ENCODE assay signal across 8 cellular contexts in genomic region chr5:151164687-151165392, GRCh38. TPM values are rescaled to one million over a fixed set of nuclear protein-coding genes. Genes with fewer than 3 reads are reported as not detected.
A peak's percentile ranks its signal among the peaks of the same experiment; 100 is the strongest.
DNase-seq lines count a peak whose midpoint lies in the region; ATAC-seq, FAIRE-seq and TF ChIP-seq lines count a peak whose summit lies in the region.

No MANE protein-coding gene starts in this region.

- H3K27ac ChIP-seq in VCaP (no peak overlapping the region), breast epithelium (no peak overlapping the region), keratinocyte (ENCODE audit: control insufficient read depth, insufficient read depth, low read length) (no peak overlapping the region)

- FAIRE-seq in keratinocyte (lab: Jason Lieb, UNC): peak; percentile 69

- H3K9me3 ChIP-seq in breast epithelium: no peaks in the 10 kb centered on the region
- no peaks in the 10 kb centered on the region for H3K9me3 ChIP-seq in keratinocyte (ENCODE audit: control insufficient read depth, low read depth, low read length)

- H3K36me3 ChIP-seq in breast epithelium (no peaks in the 10 kb centered on the region), keratinocyte (ENCODE audit: control insufficient read depth in 2 of 2, extremely low read depth in 1 of 2, insufficient read depth in 2 of 2, low read length in 2 of 2) (no peaks in the 10 kb centered on the region)

- H3K9ac ChIP-seq in keratinocyte (ENCODE audit: control insufficient read depth, extremely low read depth, insufficient read depth, low read length): no peak overlapping the region

- TF ChIP-seq CTCF in VCaP (conservative IDR thresholded peaks at IDR 0.05): peak; percentile 97
- TF ChIP-seq CTCF in breast epithelium (IDR thresholded peaks at IDR 0.05): peak; percentile 72 to 92 (median 91)
- TF ChIP-seq CTCF in keratinocyte (optimal IDR thresholded peaks at IDR 0.05 in 1 of 3, IDR thresholded peaks at IDR 0.05 in 1 of 3, conservative IDR thresholded peaks at IDR 0.05 in 1 of 3; ENCODE audit: extremely low read depth in 1 of 3, insufficient read depth in 2 of 3, low read length in 3 of 3): peak; percentile 86 to 93 (median 87)

- DNase-seq in 8988T (peak; percentile 40), NCI-H2107 (lab: John Stamatoyannopoulos, UW) (peak; percentile 33), breast epithelium (ENCODE audit: low spot score in 2 of 2) (peak; percentile 70 to 76), keratinocyte (ENCODE audit: low read depth, low spot score) (no peak)
- DNase-seq in stimulated activated CD4-positive, alpha-beta T cell treated with anti-CD3 and anti-CD28 coated beads, Interleukin-1b, Interleukin-23, amount 100 ng/mL, for 48 hours: peak; percentile 79

- no peak for TF ChIP-seq POLR2A in breast epithelium (IDR thresholded peaks at IDR 0.05)

- H3K4me1 ChIP-seq in breast epithelium (no peaks in the 10 kb centered on the region), keratinocyte (ENCODE audit: control insufficient read depth, extremely low read depth, insufficient read depth, low read length) (no peaks in the 10 kb centered on the region)

- H4K20me1 ChIP-seq in keratinocyte (ENCODE audit: control insufficient read depth, extremely low read depth, insufficient read depth, low read length): no peaks in the 10 kb centered on the region

- H3K4me2 ChIP-seq in keratinocyte (ENCODE audit: control insufficient read depth, extremely low read depth, insufficient read depth, low read depth, low read length): no peak overlapping the region

- no peaks in the 10 kb centered on the region for H3K79me2 ChIP-seq in keratinocyte (ENCODE audit: control insufficient read depth, insufficient read depth, low read length)

- H3K4me3 ChIP-seq in breast epithelium (no peak overlapping the region), keratinocyte (ENCODE audit: control insufficient read depth in 2 of 3, extremely low read depth in 1 of 3, insufficient read depth in 2 of 3, low read depth in 1 of 3, low read length in 3 of 3) (no peak overlapping the region)

- H2AFZ ChIP-seq in keratinocyte (ENCODE audit: control insufficient read depth, low read length): no peak overlapping the region

- H3K27me3 ChIP-seq in breast epithelium: no peaks in the 10 kb centered on the region
- H3K27me3 ChIP-seq in keratinocyte (ENCODE audit: control insufficient read depth, extremely low read depth, insufficient read depth, low read length): no peaks in the 10 kb centered on the region

- peak; percentile 90 for ATAC-seq in GM18498 (IDR thresholded peaks at IDR 0.05; ENCODE audit: unreplicated experiment)
- ATAC-seq in HG02885 (IDR thresholded peaks at IDR 0.05; ENCODE audit: poor library complexity, unreplicated experiment): peak; percentile 89

- H3K9me1 ChIP-seq in keratinocyte (ENCODE audit: control insufficient read depth, extremely low read depth, insufficient read depth, low read length): no peaks in the 10 kb centered on the region

- intact Hi-C loops in breast epithelium (cut with DNase I; ENCODE audit: low total_unique reads): no loop called here

- dilution Hi-C loops in keratinocyte (cut with MboI; ENCODE audit: extremely low pct_ligation_motif_present, low sequenced_read_pairs): no loop called here

RNA-seq across cellular contexts. Expression of gene ANXA6, which starts 7.3 kb away (rescaled TPM):
- total RNA-seq in breast epithelium: 100 to 1,000 TPM; 206 to 320 (median 276) TPM
- 37.0 to 58.2 TPM (median 43.8 TPM) in 3 replicates for polyA plus RNA-seq in keratinocyte
- polyA plus RNA-seq in keratinocyte (2011; ENCODE audit: low read depth): 1.7 TPM
- polyA plus RNA-seq in keratinocyte (2011; cell fraction: cytosol; rRNA removed): 21.0 and 25.0 TPM in 2 replicates
- 19.0 and 21.7 TPM in 2 replicates for polyA plus RNA-seq in keratinocyte (2011; cell fraction: nucleus; rRNA removed)
- polyA plus RNA-seq in keratinocyte (2012; ENCODE audit: low replicate concordance): 0.92 and 59.9 TPM in 2 replicates
- 42.3 to 61.6 TPM (median 44.7 TPM) in 3 replicates for polyA minus RNA-seq in keratinocyte
- 31.8 TPM for polyA minus RNA-seq in keratinocyte (2011; cell fraction: cytosol; rRNA and poly(A)+ RNA removed)
- polyA minus RNA-seq in keratinocyte (2011; cell fraction: nucleus; rRNA and poly(A)+ RNA removed): 10.0 and 16.7 TPM in 2 replicates

RNA-seq across cellular contexts. Expression of gene CCDC69, which starts 59.1 kb away (rescaled TPM):
- 100 to 1,000 TPM in 1 of 3 donors, 10 to 100 TPM in 2; 47.4 to 201 (median 97.0) TPM for total RNA-seq in breast epithelium
- polyA plus RNA-seq in keratinocyte: 3.5 to 4.5 TPM (median 4.1 TPM) in 3 replicates
- 4.8 TPM for polyA plus RNA-seq in keratinocyte (2011; ENCODE audit: low read depth)
- polyA plus RNA-seq in keratinocyte (2011; cell fraction: cytosol; rRNA removed): 4.1 and 5.2 TPM in 2 replicates
- polyA plus RNA-seq in keratinocyte (2011; cell fraction: nucleus; rRNA removed): 1.5 and 1.8 TPM in 2 replicates
- polyA plus RNA-seq in keratinocyte (2012; ENCODE audit: low replicate concordance): 2.0 and 3.8 TPM in 2 replicates
- polyA minus RNA-seq in keratinocyte: 3.6 to 3.8 TPM (median 3.7 TPM) in 3 replicates
- 6.9 TPM for polyA minus RNA-seq in keratinocyte (2011; cell fraction: cytosol; rRNA and poly(A)+ RNA removed)
- polyA minus RNA-seq in keratinocyte (2011; cell fraction: nucleus; rRNA and poly(A)+ RNA removed): 1.1 and 1.5 TPM in 2 replicates
